In genomic region chr1:155975375-155976061, GRCh38 we compare ENCODE assay signal across 1 cellular context.
TF ChIP-seq lines count a peak whose summit lies in the region.

No MANE protein-coding gene starts in this region.

TF ChIP-seq in liver, 16 proteins besides CTCF, POLR2A, EP300 and RAD21 (continued from another document):
- TF ChIP-seq HNF4A (conservative IDR thresholded peaks at IDR 0.05), result no peak
